ENCODE assay signal across 1 cellular context in the genomic region with DNA sequence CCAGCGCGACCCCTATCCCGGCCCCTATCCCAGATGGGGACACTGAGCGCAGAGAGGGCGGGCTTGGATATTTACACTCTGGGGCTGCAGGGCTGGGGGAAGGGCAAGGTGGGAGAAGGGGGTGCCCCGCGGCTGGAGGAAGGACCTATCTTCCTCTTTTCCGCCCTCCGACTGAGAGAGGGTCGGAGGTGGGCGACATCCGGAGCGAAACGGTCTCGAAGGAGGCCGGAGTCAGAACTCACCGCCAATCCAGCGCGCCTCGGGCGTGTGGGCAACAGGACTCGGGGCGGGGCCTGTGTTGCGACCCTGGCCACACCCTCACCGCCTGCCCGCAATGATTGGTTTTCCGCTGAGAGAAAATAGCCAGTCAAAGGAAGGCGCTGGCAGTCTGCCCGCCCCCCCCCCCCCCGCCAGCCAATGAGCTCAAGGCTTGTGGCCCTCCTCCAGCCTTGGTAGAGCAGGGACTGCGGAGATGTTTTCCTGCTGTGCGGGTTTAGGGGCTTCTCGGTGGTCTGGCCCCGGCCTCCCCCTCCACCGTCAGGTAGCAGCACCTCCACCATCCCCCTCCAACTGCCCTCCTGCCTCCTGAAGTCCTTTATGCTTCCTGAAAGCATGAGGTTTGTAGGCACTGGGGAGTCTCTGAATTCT.
TF ChIP-seq lines count a peak whose summit lies in the region.

A gene with protein sequence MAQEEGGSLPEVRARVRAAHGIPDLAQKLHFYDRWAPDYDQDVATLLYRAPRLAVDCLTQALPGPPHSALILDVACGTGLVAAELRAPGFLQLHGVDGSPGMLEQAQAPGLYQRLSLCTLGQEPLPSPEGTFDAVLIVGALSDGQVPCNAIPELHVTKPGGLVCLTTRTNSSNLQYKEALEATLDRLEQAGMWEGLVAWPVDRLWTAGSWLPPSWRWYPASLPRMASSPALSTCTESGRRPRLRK (minus strand): TSS at position 269 of the 648 bp plus-strand sequence. CDS start 376 bp downstream, outside the sequence.

TF ChIP-seq in K562, 482 proteins besides CTCF, POLR2A, EP300 and RAD21 (continued from another document and continues in another):
- TF ChIP-seq ILF3 (IDR thresholded peaks at IDR 0.05; ENCODE audit: borderline replicate concordance) (no peak), ZBTB7A (IDR thresholded peaks at IDR 0.05; ENCODE audit: borderline replicate concordance, control insufficient read depth, low read depth, low read length) (peak; percentile 91), CREB1 (IDR thresholded peaks at IDR 0.05) (no peak), CREB1 (CRISPR knock-in tag; IDR thresholded peaks at IDR 0.05) (0 out of 2 replicates have a peak, but pooled peaks have one; percentile 24), ZNF133 (CRISPR knock-in tag; IDR thresholded peaks at IDR 0.05) (no peak), ARID1B (IDR thresholded peaks at IDR 0.05) (no peak), RBM39 (optimal IDR thresholded peaks at IDR 0.05; ENCODE audit: low read depth, low read length) (no peak), FOXA1 (IDR thresholded peaks at IDR 0.05; ENCODE audit: borderline replicate concordance) (no peak), MYC (IDR thresholded peaks at IDR 0.05; ENCODE audit: low read depth, low read length) (0 out of 2 replicates have a peak, but pooled peaks have one; percentile 26), MYC (CRISPR knock-in tag; IDR thresholded peaks at IDR 0.05; ENCODE audit: borderline replicate concordance, low read depth) (no peak), SRSF7 (optimal IDR thresholded peaks at IDR 0.05; ENCODE audit: low read depth, low read length) (no peak), ZNF76 (CRISPR knock-in tag; IDR thresholded peaks at IDR 0.05; ENCODE audit: borderline replicate concordance) (no peak), CXXC5 (CRISPR knock-in tag; IDR thresholded peaks at IDR 0.05) (peak; percentile 38), NFYB (IDR thresholded peaks at IDR 0.05; ENCODE audit: extremely low read depth, insufficient read length) (peak; percentile 69), SRSF9 (IDR thresholded peaks at IDR 0.05; ENCODE audit: borderline replicate concordance, low read depth, low read length) (no peak), RBM25 (IDR thresholded peaks at IDR 0.05; ENCODE audit: low read depth, low read length, severe bottlenecking) (peak; percentile 58), JUND (IDR thresholded peaks at IDR 0.05; ENCODE audit: borderline replicate concordance, low read depth, low read length) (0 out of 2 replicates have a peak, but pooled peaks have one; percentile 5), JUND (tag; IDR thresholded peaks at IDR 0.05; ENCODE audit: borderline replicate concordance, low read depth, low read length) (no peak), ZNF311 (CRISPR knock-in tag; IDR thresholded peaks at IDR 0.05) (no peak), HDAC2 (IDR thresholded peaks at IDR 0.05) (peak; percentile 17; the same call in 1 of the 2 replicates), SP2 (IDR thresholded peaks at IDR 0.05; ENCODE audit: extremely low read depth, low read depth, low read length, poor library complexity, severe bottlenecking) (peak; percentile 48), ZFX (CRISPR knock-in tag; IDR thresholded peaks at IDR 0.05) (peak; percentile 74), ZNF431 (CRISPR knock-in tag; IDR thresholded peaks at IDR 0.05) (0 out of 2 replicates have a peak, but pooled peaks have one; percentile 54), ETV1 (tag; conservative IDR thresholded peaks at IDR 0.05; ENCODE audit: low read depth) (peak; percentile 63), YY1 (IDR thresholded peaks at IDR 0.05; ENCODE audit: borderline replicate concordance in 1 of 3, control insufficient read depth in 1 of 3, extremely low read depth in 1 of 3, insufficient read depth in 3 of 3, insufficient read length in 1 of 3, insufficient replicate concordance in 2 of 3, low read depth in 1 of 3, low read length in 2 of 3) (peak in 1 of 3 experiments; percentile 19), CHD2 (IDR thresholded peaks at IDR 0.05; ENCODE audit: low read depth, low read length) (peak; percentile 54; the same call in 1 of the 2 replicates), MTA2 (IDR thresholded peaks at IDR 0.05; ENCODE audit: low read depth) (0 out of 2 replicates have a peak, but pooled peaks have one; percentile 18), CBX2 (IDR thresholded peaks at IDR 0.05; ENCODE audit: insufficient read depth, low read length, poor library complexity, severe bottlenecking) (no peak), DPF2 (IDR thresholded peaks at IDR 0.05) (0 out of 2 replicates have a peak, but pooled peaks have one; percentile 12), ZNF263 (CRISPR knock-in tag; IDR thresholded peaks at IDR 0.05; ENCODE audit: borderline replicate concordance) (0 out of 2 replicates have a peak, but pooled peaks have one; percentile 14), TFAM (CRISPR knock-in tag; conservative IDR thresholded peaks at IDR 0.05) (no peak)
- TF ChIP-seq, protein P1, sequence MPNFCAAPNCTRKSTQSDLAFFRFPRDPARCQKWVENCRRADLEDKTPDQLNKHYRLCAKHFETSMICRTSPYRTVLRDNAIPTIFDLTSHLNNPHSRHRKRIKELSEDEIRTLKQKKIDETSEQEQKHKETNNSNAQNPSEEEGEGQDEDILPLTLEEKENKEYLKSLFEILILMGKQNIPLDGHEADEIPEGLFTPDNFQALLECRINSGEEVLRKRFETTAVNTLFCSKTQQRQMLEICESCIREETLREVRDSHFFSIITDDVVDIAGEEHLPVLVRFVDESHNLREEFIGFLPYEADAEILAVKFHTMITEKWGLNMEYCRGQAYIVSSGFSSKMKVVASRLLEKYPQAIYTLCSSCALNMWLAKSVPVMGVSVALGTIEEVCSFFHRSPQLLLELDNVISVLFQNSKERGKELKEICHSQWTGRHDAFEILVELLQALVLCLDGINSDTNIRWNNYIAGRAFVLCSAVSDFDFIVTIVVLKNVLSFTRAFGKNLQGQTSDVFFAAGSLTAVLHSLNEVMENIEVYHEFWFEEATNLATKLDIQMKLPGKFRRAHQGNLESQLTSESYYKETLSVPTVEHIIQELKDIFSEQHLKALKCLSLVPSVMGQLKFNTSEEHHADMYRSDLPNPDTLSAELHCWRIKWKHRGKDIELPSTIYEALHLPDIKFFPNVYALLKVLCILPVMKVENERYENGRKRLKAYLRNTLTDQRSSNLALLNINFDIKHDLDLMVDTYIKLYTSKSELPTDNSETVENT (CRISPR knock-in tag; IDR thresholded peaks at IDR 0.05) = no peak
- TF ChIP-seq, protein P2, sequence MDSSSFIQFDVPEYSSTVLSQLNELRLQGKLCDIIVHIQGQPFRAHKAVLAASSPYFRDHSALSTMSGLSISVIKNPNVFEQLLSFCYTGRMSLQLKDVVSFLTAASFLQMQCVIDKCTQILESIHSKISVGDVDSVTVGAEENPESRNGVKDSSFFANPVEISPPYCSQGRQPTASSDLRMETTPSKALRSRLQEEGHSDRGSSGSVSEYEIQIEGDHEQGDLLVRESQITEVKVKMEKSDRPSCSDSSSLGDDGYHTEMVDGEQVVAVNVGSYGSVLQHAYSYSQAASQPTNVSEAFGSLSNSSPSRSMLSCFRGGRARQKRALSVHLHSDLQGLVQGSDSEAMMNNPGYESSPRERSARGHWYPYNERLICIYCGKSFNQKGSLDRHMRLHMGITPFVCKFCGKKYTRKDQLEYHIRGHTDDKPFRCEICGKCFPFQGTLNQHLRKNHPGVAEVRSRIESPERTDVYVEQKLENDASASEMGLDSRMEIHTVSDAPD (CRISPR knock-in tag; IDR thresholded peaks at IDR 0.05) = no peak
- TF ChIP-seq, protein P3, sequence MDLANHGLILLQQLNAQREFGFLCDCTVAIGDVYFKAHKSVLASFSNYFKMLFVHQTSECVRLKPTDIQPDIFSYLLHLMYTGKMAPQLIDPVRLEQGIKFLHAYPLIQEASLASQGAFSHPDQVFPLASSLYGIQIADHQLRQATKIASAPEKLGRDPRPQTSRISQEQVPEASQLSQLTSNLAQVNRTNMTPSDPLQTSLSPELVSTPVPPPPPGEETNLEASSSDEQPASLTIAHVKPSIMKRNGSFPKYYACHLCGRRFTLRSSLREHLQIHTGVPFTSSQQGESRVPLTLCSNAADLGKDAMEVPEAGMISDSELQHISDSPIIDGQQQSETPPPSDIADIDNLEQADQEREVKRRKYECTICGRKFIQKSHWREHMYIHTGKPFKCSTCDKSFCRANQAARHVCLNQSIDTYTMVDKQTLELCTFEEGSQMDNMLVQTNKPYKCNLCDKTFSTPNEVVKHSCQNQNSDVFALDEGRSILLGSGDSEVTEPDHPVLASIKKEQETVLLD (IDR thresholded peaks at IDR 0.05) = peak; percentile 42; the same call in 1 of the 2 replicates
- TF ChIP-seq, protein P4, sequence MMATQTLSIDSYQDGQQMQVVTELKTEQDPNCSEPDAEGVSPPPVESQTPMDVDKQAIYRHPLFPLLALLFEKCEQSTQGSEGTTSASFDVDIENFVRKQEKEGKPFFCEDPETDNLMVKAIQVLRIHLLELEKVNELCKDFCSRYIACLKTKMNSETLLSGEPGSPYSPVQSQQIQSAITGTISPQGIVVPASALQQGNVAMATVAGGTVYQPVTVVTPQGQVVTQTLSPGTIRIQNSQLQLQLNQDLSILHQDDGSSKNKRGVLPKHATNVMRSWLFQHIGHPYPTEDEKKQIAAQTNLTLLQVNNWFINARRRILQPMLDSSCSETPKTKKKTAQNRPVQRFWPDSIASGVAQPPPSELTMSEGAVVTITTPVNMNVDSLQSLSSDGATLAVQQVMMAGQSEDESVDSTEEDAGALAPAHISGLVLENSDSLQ (IDR thresholded peaks at IDR 0.05) = no peak
- TF ChIP-seq, protein P5, sequence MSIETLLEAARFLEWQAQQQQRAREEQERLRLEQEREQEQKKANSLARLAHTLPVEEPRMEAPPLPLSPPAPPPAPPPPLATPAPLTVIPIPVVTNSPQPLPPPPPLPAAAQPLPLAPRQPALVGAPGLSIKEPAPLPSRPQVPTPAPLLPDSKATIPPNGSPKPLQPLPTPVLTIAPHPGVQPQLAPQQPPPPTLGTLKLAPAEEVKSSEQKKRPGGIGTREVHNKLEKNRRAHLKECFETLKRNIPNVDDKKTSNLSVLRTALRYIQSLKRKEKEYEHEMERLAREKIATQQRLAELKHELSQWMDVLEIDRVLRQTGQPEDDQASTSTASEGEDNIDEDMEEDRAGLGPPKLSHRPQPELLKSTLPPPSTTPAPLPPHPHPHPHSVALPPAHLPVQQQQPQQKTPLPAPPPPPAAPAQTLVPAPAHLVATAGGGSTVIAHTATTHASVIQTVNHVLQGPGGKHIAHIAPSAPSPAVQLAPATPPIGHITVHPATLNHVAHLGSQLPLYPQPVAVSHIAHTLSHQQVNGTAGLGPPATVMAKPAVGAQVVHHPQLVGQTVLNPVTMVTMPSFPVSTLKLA (conservative IDR thresholded peaks at IDR 0.05) = 0 out of 4 replicates have a peak, but pooled peaks of 1 of the 2 experiments have one; percentile 48
- TF ChIP-seq, protein P6, sequence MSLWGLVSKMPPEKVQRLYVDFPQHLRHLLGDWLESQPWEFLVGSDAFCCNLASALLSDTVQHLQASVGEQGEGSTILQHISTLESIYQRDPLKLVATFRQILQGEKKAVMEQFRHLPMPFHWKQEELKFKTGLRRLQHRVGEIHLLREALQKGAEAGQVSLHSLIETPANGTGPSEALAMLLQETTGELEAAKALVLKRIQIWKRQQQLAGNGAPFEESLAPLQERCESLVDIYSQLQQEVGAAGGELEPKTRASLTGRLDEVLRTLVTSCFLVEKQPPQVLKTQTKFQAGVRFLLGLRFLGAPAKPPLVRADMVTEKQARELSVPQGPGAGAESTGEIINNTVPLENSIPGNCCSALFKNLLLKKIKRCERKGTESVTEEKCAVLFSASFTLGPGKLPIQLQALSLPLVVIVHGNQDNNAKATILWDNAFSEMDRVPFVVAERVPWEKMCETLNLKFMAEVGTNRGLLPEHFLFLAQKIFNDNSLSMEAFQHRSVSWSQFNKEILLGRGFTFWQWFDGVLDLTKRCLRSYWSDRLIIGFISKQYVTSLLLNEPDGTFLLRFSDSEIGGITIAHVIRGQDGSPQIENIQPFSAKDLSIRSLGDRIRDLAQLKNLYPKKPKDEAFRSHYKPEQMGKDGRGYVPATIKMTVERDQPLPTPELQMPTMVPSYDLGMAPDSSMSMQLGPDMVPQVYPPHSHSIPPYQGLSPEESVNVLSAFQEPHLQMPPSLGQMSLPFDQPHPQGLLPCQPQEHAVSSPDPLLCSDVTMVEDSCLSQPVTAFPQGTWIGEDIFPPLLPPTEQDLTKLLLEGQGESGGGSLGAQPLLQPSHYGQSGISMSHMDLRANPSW (CRISPR knock-in tag; IDR thresholded peaks at IDR 0.05) = no peak
- TF ChIP-seq, protein P7, sequence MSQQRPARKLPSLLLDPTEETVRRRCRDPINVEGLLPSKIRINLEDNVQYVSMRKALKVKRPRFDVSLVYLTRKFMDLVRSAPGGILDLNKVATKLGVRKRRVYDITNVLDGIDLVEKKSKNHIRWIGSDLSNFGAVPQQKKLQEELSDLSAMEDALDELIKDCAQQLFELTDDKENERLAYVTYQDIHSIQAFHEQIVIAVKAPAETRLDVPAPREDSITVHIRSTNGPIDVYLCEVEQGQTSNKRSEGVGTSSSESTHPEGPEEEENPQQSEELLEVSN (IDR thresholded peaks at IDR 0.05; ENCODE audit: borderline replicate concordance in 1 of 2, extremely low read depth in 1 of 2, insufficient read depth in 1 of 2, insufficient read length in 1 of 2, low read depth in 1 of 2, low read length in 1 of 2, poor library complexity in 1 of 2, severe bottlenecking in 1 of 2) = peak in 1 of 2 experiments; percentile 15
- TF ChIP-seq, protein P8, sequence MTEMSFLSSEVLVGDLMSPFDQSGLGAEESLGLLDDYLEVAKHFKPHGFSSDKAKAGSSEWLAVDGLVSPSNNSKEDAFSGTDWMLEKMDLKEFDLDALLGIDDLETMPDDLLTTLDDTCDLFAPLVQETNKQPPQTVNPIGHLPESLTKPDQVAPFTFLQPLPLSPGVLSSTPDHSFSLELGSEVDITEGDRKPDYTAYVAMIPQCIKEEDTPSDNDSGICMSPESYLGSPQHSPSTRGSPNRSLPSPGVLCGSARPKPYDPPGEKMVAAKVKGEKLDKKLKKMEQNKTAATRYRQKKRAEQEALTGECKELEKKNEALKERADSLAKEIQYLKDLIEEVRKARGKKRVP (CRISPR knock-in tag; IDR thresholded peaks at IDR 0.05) = no peak
- TF ChIP-seq, protein P9, sequence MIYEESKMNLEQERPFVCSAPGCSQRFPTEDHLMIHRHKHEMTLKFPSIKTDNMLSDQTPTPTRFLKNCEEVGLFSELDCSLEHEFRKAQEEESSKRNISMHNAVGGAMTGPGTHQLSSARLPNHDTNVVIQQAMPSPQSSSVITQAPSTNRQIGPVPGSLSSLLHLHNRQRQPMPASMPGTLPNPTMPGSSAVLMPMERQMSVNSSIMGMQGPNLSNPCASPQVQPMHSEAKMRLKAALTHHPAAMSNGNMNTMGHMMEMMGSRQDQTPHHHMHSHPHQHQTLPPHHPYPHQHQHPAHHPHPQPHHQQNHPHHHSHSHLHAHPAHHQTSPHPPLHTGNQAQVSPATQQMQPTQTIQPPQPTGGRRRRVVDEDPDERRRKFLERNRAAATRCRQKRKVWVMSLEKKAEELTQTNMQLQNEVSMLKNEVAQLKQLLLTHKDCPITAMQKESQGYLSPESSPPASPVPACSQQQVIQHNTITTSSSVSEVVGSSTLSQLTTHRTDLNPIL (CRISPR knock-in tag; IDR thresholded peaks at IDR 0.05) = no peak
- TF ChIP-seq, protein P10, sequence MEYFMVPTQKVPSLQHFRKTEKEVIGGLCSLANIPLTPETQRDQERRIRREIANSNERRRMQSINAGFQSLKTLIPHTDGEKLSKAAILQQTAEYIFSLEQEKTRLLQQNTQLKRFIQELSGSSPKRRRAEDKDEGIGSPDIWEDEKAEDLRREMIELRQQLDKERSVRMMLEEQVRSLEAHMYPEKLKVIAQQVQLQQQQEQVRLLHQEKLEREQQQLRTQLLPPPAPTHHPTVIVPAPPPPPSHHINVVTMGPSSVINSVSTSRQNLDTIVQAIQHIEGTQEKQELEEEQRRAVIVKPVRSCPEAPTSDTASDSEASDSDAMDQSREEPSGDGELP (CRISPR knock-in tag; IDR thresholded peaks at IDR 0.05; ENCODE audit: borderline replicate concordance) = peak; percentile 41; the same call in 1 of the 2 replicates
